ENCODE assay signal across 27 cellular contexts in the genomic region with DNA sequence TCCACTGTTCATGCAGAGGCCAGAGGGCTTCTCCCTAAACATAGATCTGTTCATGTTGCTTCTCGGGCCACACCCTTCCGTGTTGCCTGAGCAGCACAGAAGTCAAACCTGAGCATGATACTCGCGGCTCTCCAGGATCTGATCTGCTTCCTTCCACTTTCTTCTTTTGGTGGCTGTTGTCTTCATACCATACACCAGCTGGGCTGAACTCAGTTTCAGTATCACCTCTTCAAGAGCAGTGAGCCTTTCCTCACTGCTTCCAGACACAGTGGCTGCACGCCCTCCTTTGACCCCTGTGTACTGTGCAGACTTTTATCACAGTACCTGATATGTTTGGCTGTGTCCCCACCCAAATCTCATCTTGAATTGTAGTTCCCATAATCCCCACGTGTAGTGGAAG.
"Had no signal": no experiment of that assay in that cellular context is flagged by ENCODE, and none has a peak within 500 bp of the region (broad histone marks: within the 10 kb centered on the region; RNA-seq: fewer than 3 reads in every experiment).

No MANE protein-coding gene starts in this region.

- H3K27ac ChIP-seq: coronary artery, dorsolateral prefrontal cortex, epithelial cell of prostate, esophagus squamous epithelium, gastrocnemius medialis, heart right ventricle, left lung, lower lobe of right lung had no signal

- H3K4me1 ChIP-seq: esophagus squamous epithelium, gastrocnemius medialis, heart right ventricle, left lung, lower lobe of right lung had no signal

- DNase-seq: dermis blood vessel endothelial cell; dorsolateral prefrontal cortex; effector CD8-positive, alpha-beta T cell; effector memory CD8-positive, alpha-beta T cell; endodermal cell; esophagus squamous epithelium; foreskin fibroblast; foreskin melanocyte; gastrocnemius medialis; glutamatergic neuron; head of caudate nucleus; heart right ventricle; hippocampal formation; left cardiac atrium; left ventricle myocardium superior; lower lobe of right lung; mesenchymal stem cell; mucosa of descending colon; naive B cell had no signal

- FAIRE-seq: colon, endometrium, islet of Langerhans, keratinocyte had no signal

- ATAC-seq: effector memory CD8-positive, alpha-beta T cell; esophagus mucosa; gastrocnemius medialis; heart right ventricle; left cardiac atrium; left lung; left ventricle myocardium superior; lower lobe of right lung; mucosa of descending colon had no signal

- H3K27me3 ChIP-seq: dorsolateral prefrontal cortex, esophagus squamous epithelium, gastrocnemius medialis, heart right ventricle, left lung had no signal

- H3K9me3 ChIP-seq: esophagus squamous epithelium, gastrocnemius medialis, lower lobe of right lung, mucosa of descending colon had no signal

- H3K4me3 ChIP-seq: coronary artery, dorsolateral prefrontal cortex, esophagus squamous epithelium, gastrocnemius medialis, heart right ventricle, left lung, lower lobe of right lung, mucosa of descending colon had no signal
